Comparison of ENCODE assay signal across 8 cellular contexts in genomic region chr9:128702949-128703615, GRCh38. TPM values are rescaled to one million over a fixed set of nuclear protein-coding genes. Genes with fewer than 3 reads are reported as not detected.
DNase-seq lines count a peak whose midpoint lies in the region; ATAC-seq and TF ChIP-seq lines count a peak whose summit lies in the region.

No MANE protein-coding gene starts in this region.

- H3K27me3 ChIP-seq in mucosa of stomach (ENCODE audit: control insufficient read depth, insufficient read depth, low read length) (no peaks in the 10 kb centered on the region), uterus (no peaks in the 10 kb centered on the region)

- H3K4me1 Mint-ChIP-seq in T-helper 17 cell: peaks cover 7% of the 10 kb centered on the region
- H3K4me1 Mint-ChIP-seq in effector memory CD8-positive, alpha-beta T cell (ENCODE audit: low read depth in 2 of 2): peaks cover 12 to 16% of the 10 kb centered on the region in 2 donors

- H3K27me3 Mint-ChIP-seq in T-helper 17 cell: no peaks in the 10 kb centered on the region
- H3K27me3 Mint-ChIP-seq in effector memory CD8-positive, alpha-beta T cell: no peaks in the 10 kb centered on the region

- TF ChIP-seq CTCF in HEK293 (tag by site-specific recombination; IDR thresholded peaks at IDR 0.05): no peak
- TF ChIP-seq CTCF in uterus (IDR thresholded peaks at IDR 0.05): no peak

- peak overlapping the region; percentile 92 for H3K4me3 Mint-ChIP-seq in T-helper 17 cell
- peak overlapping the region; percentile 81 to 89 for H3K4me3 Mint-ChIP-seq in effector memory CD8-positive, alpha-beta T cell

- ATAC-seq in T-helper 17 cell: peak; percentile 42
- peak; percentile 37 for ATAC-seq in effector memory CD8-positive, alpha-beta T cell (replicated peaks)
- no peak for ATAC-seq in HG02642 (IDR thresholded peaks at IDR 0.05; ENCODE audit: poor library complexity, unreplicated experiment)

- POLR2A ChIA-PET in HEK293 (lab: Yijun Ruan, JAX): interaction anchor here (0.6 to 3.7 kb wide), 2 partner anchors 21 to 83 kb away, joined by 3 to 22 read pairs; partner anchors contain the start of gene ZDHHC12

- H3K9me3 Mint-ChIP-seq in effector memory CD8-positive, alpha-beta T cell: no peaks in the 10 kb centered on the region

- H3K36me3 ChIP-seq in HEK293 (ENCODE audit: control insufficient read depth in 2 of 2, insufficient read depth in 1 of 2, low read length in 2 of 2): peaks cover 0 to 27% of the 10 kb centered on the region in 2 experiments; a peak in 2 of 3 replicates
- no peaks in the 10 kb centered on the region for H3K36me3 ChIP-seq in mucosa of stomach (ENCODE audit: control insufficient read depth, insufficient read depth, low read length)
- no peaks in the 10 kb centered on the region for H3K36me3 ChIP-seq in uterus

- TF ChIP-seq POLR2A in uterus (IDR thresholded peaks at IDR 0.05): no peak

- H3K36me3 Mint-ChIP-seq in T-helper 17 cell (ENCODE audit: low read depth): no peaks in the 10 kb centered on the region
- peaks cover 7% of the 10 kb centered on the region for H3K36me3 Mint-ChIP-seq in effector memory CD8-positive, alpha-beta T cell (ENCODE audit: insufficient read depth)

- H3K27ac Mint-ChIP-seq in T-helper 17 cell: no peak overlapping the region
- H3K27ac Mint-ChIP-seq in effector memory CD8-positive, alpha-beta T cell: peak overlapping the region; percentile 22 to 79

- H3K9me3 ChIP-seq in HEK293 (ENCODE audit: control insufficient read depth, insufficient read depth, low read depth, low read length) (no peaks in the 10 kb centered on the region), T-helper 17 cell (ENCODE audit: control insufficient read depth, low read length, poor library complexity, severe bottlenecking) (no peaks in the 10 kb centered on the region), mucosa of stomach (ENCODE audit: control insufficient read depth, low read length) (no peaks in the 10 kb centered on the region), uterus (no peaks in the 10 kb centered on the region)

- H3K9ac ChIP-seq in mucosa of stomach (ENCODE audit: low read length): peak overlapping the region; percentile 80

- peak overlapping the region; percentile 80 for H3K27ac ChIP-seq in HEK293 (ENCODE audit: extremely low read depth, low read depth, low read length)
- peak overlapping the region; percentile 85 to 89 for H3K27ac ChIP-seq in uterus

- intact Hi-C loops in uterus (cut with DNase I; ENCODE audit: low total_unique reads): no loop called here

- CTCF ChIA-PET in HEK293 (lab: Yijun Ruan, JAX): interaction anchor here (1.3 to 1.4 kb wide), 2 partner anchors 12 to 68 kb away, joined by 3 read pairs; no protein-coding TSS in a partner anchor

- no peaks in the 10 kb centered on the region for H3K4me1 ChIP-seq in HEK293 (ENCODE audit: control insufficient read depth, insufficient read depth, low read length)
- peaks cover 14% of the 10 kb centered on the region for H3K4me1 ChIP-seq in mucosa of stomach (ENCODE audit: control insufficient read depth, insufficient read depth, low read length)
- H3K4me1 ChIP-seq in uterus: no peaks in the 10 kb centered on the region

- DNase-seq in DMS79 treated with DMSO at 0.1 percent for 48 hours (lab: John Stamatoyannopoulos, UW): peak; percentile 51
- DNase-seq in T-helper 17 cell: no peak
- DNase-seq in effector memory CD8-positive, alpha-beta T cell: no peak
- peak; percentile 33 to 42 for DNase-seq in uterus
- no peak for DNase-seq in GDM1 (lab: John Stamatoyannopoulos, UW)

- H3K4me3 ChIP-seq in HEK293 (ENCODE audit: low read depth, low read length) (peak overlapping the region; percentile 79), mucosa of stomach (ENCODE audit: low read length) (peak overlapping the region; percentile 60), uterus (peak overlapping the region; percentile 49 to 73)

TF ChIP-seq in HEK293, 187 proteins besides CTCF, POLR2A, EP300 and RAD21 (continues in another document):
- TF ChIP-seq ZNF692 (tag by site-specific recombination; IDR thresholded peaks at IDR 0.05) (peak; percentile 91), ZNF341 (tag by site-specific recombination; IDR thresholded peaks at IDR 0.05; ENCODE audit: low read depth) (peak; percentile 55; the same call in 1 of the 2 replicates), WT1 (tag by site-specific recombination; IDR thresholded peaks at IDR 0.05) (peak; percentile 64; the same call in 1 of the 2 replicates), GLIS1 (tag by site-specific recombination; IDR thresholded peaks at IDR 0.05) (peak; percentile 98), ZNF473 (tag by site-specific recombination; IDR thresholded peaks at IDR 0.05) (no peak), KLF9 (tag by site-specific recombination; IDR thresholded peaks at IDR 0.05; ENCODE audit: low read depth) (peak; percentile 75), ZBTB10 (tag by site-specific recombination; IDR thresholded peaks at IDR 0.05) (peak; percentile 90), PATZ1 (tag by site-specific recombination; IDR thresholded peaks at IDR 0.05) (peak; percentile 92), ZBTB1 (tag by site-specific recombination; IDR thresholded peaks at IDR 0.05) (no peak)

RNA-seq across cellular contexts. Expression of gene PKN3, which starts 0.8 kb away (rescaled TPM):
- total RNA-seq in T-helper 17 cell: 1 to 10 TPM in 1 of 2 donors, under 1 TPM in 1; 0.96 to 2.0 TPM
- 10 to 100 TPM in 1 of 4 donors, 1 to 10 TPM in 3; 2.4 to 19.5 (median 4.5) TPM for total RNA-seq in uterus

RNA-seq across cellular contexts. Expression of gene SET, which starts 14.1 kb away (rescaled TPM):
- total RNA-seq in T-helper 17 cell (100 to 1,000 TPM; 223 to 231 TPM), uterus (100 to 1,000 TPM in 3 of 4 donors, 10 to 100 TPM in 1; 79.9 to 481 (median 197) TPM)

RNA-seq across cellular contexts. Expression of gene ZDHHC12, which starts 20.8 kb away (rescaled TPM):
- 10 to 100 TPM; 23.5 to 26.9 TPM for total RNA-seq in T-helper 17 cell
- total RNA-seq in uterus: 10 to 100 TPM in 1 of 4 donors, 1 to 10 TPM in 2, under 1 TPM in 1; 0.59 to 11.7 (median 6.5) TPM

RNA-seq across cellular contexts. Expression of gene DYNC2I2, which starts 46.4 kb away (rescaled TPM):
- total RNA-seq in T-helper 17 cell: 1 to 10 TPM; 3.7 to 3.8 TPM
- total RNA-seq in uterus: 10 to 100 TPM; 21.4 to 44.8 (median 41.1) TPM

Comparison
In these comparisons a context has a peak if more than half of its experiments do, and no peak if none do; other contexts are left out.
1. DNase-seq: peak in DMS79 treated with DMSO at 0.1 percent for 48 hours (single experiment) and uterus (2 of 2); none in T-helper 17 cell (0 of 3), effector memory CD8-positive, alpha-beta T cell (0 of 3) and GDM1 (single experiment).
2. Peak in every context shown above with its lines, with median percentiles within 50 percentile points of each other: H3K4me3 ChIP-seq.